Comparison of ENCODE assay signal across 15 cellular contexts in genomic region chr1:156221986-156222692, GRCh38. TPM values are rescaled to one million over a fixed set of nuclear protein-coding genes. Genes with fewer than 3 reads are reported as not detected.
DNase-seq lines count a peak whose midpoint lies in the region; ATAC-seq lines count a peak whose summit lies in the region.
"Had no signal": no experiment of that assay in that cellular context is flagged by ENCODE, and none has a peak within 500 bp of the region (broad histone marks: within the 10 kb centered on the region; RNA-seq: fewer than 3 reads in every experiment).

No MANE protein-coding gene starts in this region.

- peak overlapping the region; percentile 18 for H3K4me3 Mint-ChIP-seq in T-helper 2 cell treated with Interferon-gamma antibody and Interleukin-4, amounts not matched to agents 5 μg/mL and 100 μg/mL, for 36 hours
- peak overlapping the region; percentile 81 for H3K4me3 Mint-ChIP-seq in stimulated activated naive CD8-positive, alpha-beta T cell treated with anti-CD3 and anti-CD28 coated beads, Interleukin-15, Interleukin-2, amounts not matched to agents 100 ng/mL and 50 ng/mL, for 24 hours

- peaks cover 66% of the 10 kb centered on the region for H3K4me1 Mint-ChIP-seq in T-helper 2 cell treated with Interferon-gamma antibody and Interleukin-4, amounts not matched to agents 5 μg/mL and 100 μg/mL, for 36 hours (ENCODE audit: low read depth)
- H3K4me1 Mint-ChIP-seq in stimulated activated naive CD8-positive, alpha-beta T cell treated with anti-CD3 and anti-CD28 coated beads, Interleukin-15, Interleukin-2, amounts not matched to agents 100 ng/mL and 50 ng/mL, for 24 hours (ENCODE audit: low read depth), result peaks cover 94% of the 10 kb centered on the region

- DNase-seq in T-helper 2 cell treated with Interferon-gamma antibody and Interleukin-4, amounts not matched to agents 5 μg/mL and 100 μg/mL, for 36 hours (ENCODE audit: low spot score), result no peak
- DNase-seq in T-helper 2 cell (no peak), NCI-H2081 (lab: John Stamatoyannopoulos, UW) (no peak), mucosa of gallbladder (ENCODE audit: low spot score) (no peak)
- DNase-seq in stimulated activated naive CD8-positive, alpha-beta T cell treated with anti-CD3 and anti-CD28 coated beads, Interleukin-15, Interleukin-2, amounts not matched to agents 100 U/mL and 50 U/mL, for 24 hours, result no peak
- DNase-seq: activated CD8-positive, alpha-beta memory T cell treated with anti-CD3 and anti-CD28 coated beads, Interleukin-2, amount 50 U/mL, for 48 hours; GF-D8; NCI-H510A; substantia nigra had no signal

- H3K27me3 Mint-ChIP-seq in T-helper 2 cell treated with Interferon-gamma antibody and Interleukin-4, amounts not matched to agents 5 μg/mL and 100 μg/mL, for 36 hours (ENCODE audit: low read depth), result no peaks in the 10 kb centered on the region
- H3K27me3 Mint-ChIP-seq in stimulated activated naive CD8-positive, alpha-beta T cell treated with anti-CD3 and anti-CD28 coated beads, Interleukin-15, Interleukin-2, amounts not matched to agents 100 ng/mL and 50 ng/mL, for 24 hours, result no peaks in the 10 kb centered on the region

- H3K27ac ChIP-seq in cingulate gyrus (ENCODE audit: low read depth, low read length), result peak overlapping the region; percentile 61
- H3K27ac ChIP-seq in temporal lobe (ENCODE audit: low read depth, low read length), result peak overlapping the region; percentile 29
- H3K27ac ChIP-seq: breast epithelium, right atrium auricular region had no signal

- no peak for ATAC-seq in stimulated activated naive CD8-positive, alpha-beta T cell treated with anti-CD3 and anti-CD28 coated beads, Interleukin-15, Interleukin-2, amounts not matched to agents 100 U/mL and 50 U/mL, for 24 hours

- peaks cover 60% of the 10 kb centered on the region for H3K36me3 Mint-ChIP-seq in T-helper 2 cell treated with Interferon-gamma antibody and Interleukin-4, amounts not matched to agents 5 μg/mL and 100 μg/mL, for 36 hours (ENCODE audit: low read depth)
- peaks cover 62% of the 10 kb centered on the region for H3K36me3 Mint-ChIP-seq in stimulated activated naive CD8-positive, alpha-beta T cell treated with anti-CD3 and anti-CD28 coated beads, Interleukin-15, Interleukin-2, amounts not matched to agents 100 ng/mL and 50 ng/mL, for 24 hours (ENCODE audit: low read depth)

- H3K9me3 Mint-ChIP-seq in T-helper 2 cell treated with Interferon-gamma antibody and Interleukin-4, amounts not matched to agents 5 μg/mL and 100 μg/mL, for 36 hours, result no peaks in the 10 kb centered on the region
- H3K9me3 Mint-ChIP-seq in stimulated activated naive CD8-positive, alpha-beta T cell treated with anti-CD3 and anti-CD28 coated beads, Interleukin-15, Interleukin-2, amounts not matched to agents 100 ng/mL and 50 ng/mL, for 24 hours, result no peaks in the 10 kb centered on the region

- H3K27ac Mint-ChIP-seq in T-helper 2 cell treated with Interferon-gamma antibody and Interleukin-4, amounts not matched to agents 5 μg/mL and 100 μg/mL, for 36 hours, result peak overlapping the region; percentile 91
- H3K27ac Mint-ChIP-seq in stimulated activated naive CD8-positive, alpha-beta T cell treated with anti-CD3 and anti-CD28 coated beads, Interleukin-15, Interleukin-2, amounts not matched to agents 100 ng/mL and 50 ng/mL, for 24 hours, result peak overlapping the region; percentile 100

RNA-seq across cellular contexts. Expression of gene PMF1, which starts 9.3 kb away (rescaled TPM):
- total RNA-seq in temporal lobe, result 29.0 TPM
- total RNA-seq in mucosa of gallbladder, result 43.4 TPM

RNA-seq across cellular contexts. Expression of gene BGLAP, which starts 19.8 kb away (rescaled TPM):
- total RNA-seq in temporal lobe (0.25 TPM), mucosa of gallbladder (3.0 TPM)
- total RNA-seq: kidney epithelial cell, right atrium auricular region had no signal

RNA-seq across cellular contexts. Expression of gene PAQR6, which starts 25.7 kb away (rescaled TPM):
- total RNA-seq in temporal lobe, result 4.7 TPM
- 7.6 TPM for total RNA-seq in mucosa of gallbladder
- total RNA-seq: right atrium auricular region had no signal

RNA-seq across cellular contexts. Expression of gene SLC25A44, which starts 28.2 kb away (rescaled TPM):
- total RNA-seq in temporal lobe (10.6 TPM), mucosa of gallbladder (25.0 TPM)
